1 cellular context compared by ENCODE assay signal in the genomic region with DNA sequence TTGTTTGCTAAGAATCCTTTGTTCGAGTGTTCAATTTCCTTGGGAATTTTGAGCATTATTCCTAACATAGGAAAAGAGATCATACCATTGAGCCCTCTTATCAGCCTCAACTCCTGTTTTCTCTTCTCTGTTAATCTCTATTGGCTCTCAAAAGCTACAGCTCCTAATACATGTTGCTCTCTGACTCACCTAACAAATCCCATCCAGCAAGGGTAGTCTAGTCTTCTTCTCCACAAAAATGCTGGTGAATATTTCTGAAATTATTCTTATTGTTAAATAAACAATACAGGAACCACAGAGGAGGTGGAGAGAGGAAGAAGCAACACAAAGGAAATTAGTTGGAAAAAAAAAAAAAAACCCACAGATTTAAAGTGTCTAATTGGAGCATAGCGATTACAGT.
TF ChIP-seq lines count a peak whose summit lies in the region.

No MANE protein-coding gene starts in this region.

TF ChIP-seq in IMR-90, 13 proteins besides CTCF, POLR2A, EP300 and RAD21:
- TF ChIP-seq FOS (IDR thresholded peaks at IDR 0.05; ENCODE audit: low read depth, low read length) = no peak
- no peak for TF ChIP-seq RCOR1 (IDR thresholded peaks at IDR 0.05; ENCODE audit: insufficient replicate concordance, low read length)
- TF ChIP-seq NFE2L2 (IDR thresholded peaks at IDR 0.05; ENCODE audit: low read depth, low read length) = no peak
- no peak for TF ChIP-seq BHLHE40 (IDR thresholded peaks at IDR 0.05; ENCODE audit: low read depth, low read length)
- TF ChIP-seq CHD1 (IDR thresholded peaks at IDR 0.05; ENCODE audit: low read depth, low read length) = no peak
- TF ChIP-seq RFX5 (IDR thresholded peaks at IDR 0.05; ENCODE audit: low read depth, low read length) = no peak
- TF ChIP-seq, protein P1, sequence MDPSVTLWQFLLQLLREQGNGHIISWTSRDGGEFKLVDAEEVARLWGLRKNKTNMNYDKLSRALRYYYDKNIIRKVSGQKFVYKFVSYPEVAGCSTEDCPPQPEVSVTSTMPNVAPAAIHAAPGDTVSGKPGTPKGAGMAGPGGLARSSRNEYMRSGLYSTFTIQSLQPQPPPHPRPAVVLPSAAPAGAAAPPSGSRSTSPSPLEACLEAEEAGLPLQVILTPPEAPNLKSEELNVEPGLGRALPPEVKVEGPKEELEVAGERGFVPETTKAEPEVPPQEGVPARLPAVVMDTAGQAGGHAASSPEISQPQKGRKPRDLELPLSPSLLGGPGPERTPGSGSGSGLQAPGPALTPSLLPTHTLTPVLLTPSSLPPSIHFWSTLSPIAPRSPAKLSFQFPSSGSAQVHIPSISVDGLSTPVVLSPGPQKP (IDR thresholded peaks at IDR 0.05; ENCODE audit: borderline replicate concordance, low read depth, low read length) = no peak
- no peak for TF ChIP-seq SMC3 (IDR thresholded peaks at IDR 0.05; ENCODE audit: low read depth, low read length)
